ENCODE assay signal across 8 cellular contexts in the genomic region with DNA sequence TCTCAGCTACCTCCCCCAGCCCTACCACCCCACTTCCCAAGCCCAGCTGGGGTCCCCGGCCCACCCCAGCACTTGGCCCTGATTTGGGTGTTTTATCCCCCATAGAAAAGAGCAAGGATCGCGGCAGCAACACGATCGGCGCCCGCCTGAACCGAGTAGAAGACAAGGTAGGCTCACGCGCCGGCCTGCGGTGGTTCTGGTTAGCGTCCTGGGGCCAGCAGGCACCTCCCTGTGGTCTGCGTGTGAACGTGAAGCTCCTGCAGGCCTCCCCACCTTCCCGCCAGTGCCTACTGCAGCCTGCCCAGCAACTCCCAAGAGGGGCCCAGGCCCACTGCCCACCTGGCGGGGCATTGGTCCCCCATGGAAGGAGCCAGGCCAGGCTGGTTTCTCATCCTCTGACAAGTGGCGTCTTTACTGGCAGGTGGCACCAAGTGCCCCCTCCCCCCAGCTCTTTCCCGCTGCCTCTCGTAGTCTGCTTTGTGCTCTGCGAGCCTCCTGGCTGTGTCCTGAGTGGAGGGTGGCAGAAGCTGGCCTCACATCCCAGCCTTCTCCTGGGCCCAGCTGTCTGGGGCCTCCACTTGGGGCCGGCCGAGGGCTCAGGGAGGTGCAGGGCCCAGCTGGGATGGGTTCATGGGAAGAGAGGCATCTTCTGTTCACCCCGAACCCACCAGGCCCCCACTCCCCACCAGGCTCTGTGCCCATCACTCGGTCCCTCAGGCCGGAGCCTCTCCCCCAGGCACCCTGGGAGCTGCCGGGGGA.
A peak's percentile ranks its signal among the peaks of the same experiment; 100 is the strongest.
DNase-seq lines count a peak whose midpoint lies in the region; ATAC-seq and TF ChIP-seq lines count a peak whose summit lies in the region.

No MANE protein-coding gene starts in this region.

- H3K4me1 ChIP-seq in fibroblast of lung (ENCODE audit: control insufficient read depth, extremely low read depth, insufficient read depth, low read length) (peaks cover 8% of the 10 kb centered on the region), PC-3 (ENCODE audit: insufficient read depth, low read length) (peaks cover 18% of the 10 kb centered on the region)

- intact Hi-C loops in PC-3 (cut with micrococcal nuclease): no loop called here

- no peaks in the 10 kb centered on the region for H3K36me3 ChIP-seq in fibroblast of lung (ENCODE audit: control insufficient read depth, insufficient read depth, low read length)
- no peaks in the 10 kb centered on the region for H3K36me3 ChIP-seq in PC-3 (ENCODE audit: low read depth, low read length)

- DNase-seq in DMS79 treated with DMSO at 0.1 percent for 48 hours (lab: John Stamatoyannopoulos, UW) (peak; percentile 69), NCI-H69 (lab: John Stamatoyannopoulos, UW) (peak; percentile 69), fibroblast of lung (ENCODE audit: low read depth in 2 of 2) (no peak), pons (ENCODE audit: low spot score) (peak; percentile 10), foreskin melanocyte (no peak), PC-3 (no peak)

- H3K4me2 ChIP-seq in fibroblast of lung (ENCODE audit: extremely low read depth, insufficient read depth, low read length) (no peak overlapping the region), PC-3 (ENCODE audit: low read length) (no peak overlapping the region)

- H3K27me3 ChIP-seq in fibroblast of lung (ENCODE audit: control insufficient read depth, insufficient read depth, low read length) (peaks cover 2% of the 10 kb centered on the region), PC-3 (ENCODE audit: low read length) (no peaks in the 10 kb centered on the region)

- peak overlapping the region; percentile 36 for H2AFZ ChIP-seq in fibroblast of lung (ENCODE audit: low read length)
- no peak overlapping the region for H2AFZ ChIP-seq in PC-3 (ENCODE audit: low read length)

- H4K20me1 ChIP-seq in fibroblast of lung (ENCODE audit: control insufficient read depth, extremely low read depth, insufficient read depth, low read length): no peaks in the 10 kb centered on the region
- no peaks in the 10 kb centered on the region for H4K20me1 ChIP-seq in PC-3 (ENCODE audit: low read length)

- H3K79me2 ChIP-seq in fibroblast of lung (ENCODE audit: control insufficient read depth, insufficient read depth, low read length): no peaks in the 10 kb centered on the region
- no peaks in the 10 kb centered on the region for H3K79me2 ChIP-seq in PC-3 (ENCODE audit: low read length)

- no peaks in the 10 kb centered on the region for H3K9me3 ChIP-seq in fibroblast of lung (ENCODE audit: control insufficient read depth, insufficient read depth, low read depth, low read length)
- no peaks in the 10 kb centered on the region for H3K9me3 ChIP-seq in PC-3 (ENCODE audit: low read length)

- CTCF ChIA-PET in PC-3 (lab: Charles Lee): no interaction called here

- H3K9ac ChIP-seq in fibroblast of lung (ENCODE audit: insufficient read depth, low read length) (peak overlapping the region; percentile 61), PC-3 (ENCODE audit: low read length) (no peak overlapping the region)

- no peak overlapping the region for H3K4me3 ChIP-seq in fibroblast of lung (replicated peaks in 1 of 4; ENCODE audit: control extremely low read depth in 1 of 4, insufficient read depth in 1 of 4, low read depth in 3 of 4, low read length in 4 of 4)
- no peak overlapping the region for H3K4me3 ChIP-seq in PC-3 (ENCODE audit: low read length)

- no peak for TF ChIP-seq CTCF in fibroblast of lung (conservative IDR thresholded peaks at IDR 0.05 in 1 of 2, IDR thresholded peaks at IDR 0.05 in 1 of 2; ENCODE audit: low read depth in 1 of 2, low read length in 2 of 2)
- no peak for TF ChIP-seq CTCF in PC-3 (conservative IDR thresholded peaks at IDR 0.05; ENCODE audit: low read depth, low read length)

- ATAC-seq in HG03159 (IDR thresholded peaks at IDR 0.05; ENCODE audit: unreplicated experiment) (no peak), GM21576 (IDR thresholded peaks at IDR 0.05; ENCODE audit: unreplicated experiment) (no peak), PC-3 (no peak)

- POLR2A ChIA-PET in PC-3 (lab: Charles Lee; ENCODE audit: unreplicated experiment): no interaction called here

- H3K27ac ChIP-seq in fibroblast of lung (ENCODE audit: insufficient read depth, low read length): peak overlapping the region; percentile 34
- H3K27ac ChIP-seq in PC-3 (ENCODE audit: low read length): no peak overlapping the region

- no peaks in the 10 kb centered on the region for H3F3A ChIP-seq in PC-3 (ENCODE audit: low read length, unreplicated experiment)

- BruUV-seq in PC-3 (replicated peaks; lab: Mats Ljungman, UMichigan): no TSS peak

- H3K9me2 ChIP-seq in PC-3 (replicated peaks; ENCODE audit: low read length): no peaks in the 10 kb centered on the region

Comparison
In these comparisons a context has a peak if more than half of its experiments do, and no peak if none do; other contexts are left out.
1. DNase-seq: peak in DMS79 treated with DMSO at 0.1 percent for 48 hours (single experiment), NCI-H69 (single experiment) and pons (single experiment); none in fibroblast of lung (0 of 2), foreskin melanocyte (single experiment) and PC-3 (single experiment).